17 cellular contexts compared by ENCODE assay signal in the genomic region with DNA sequence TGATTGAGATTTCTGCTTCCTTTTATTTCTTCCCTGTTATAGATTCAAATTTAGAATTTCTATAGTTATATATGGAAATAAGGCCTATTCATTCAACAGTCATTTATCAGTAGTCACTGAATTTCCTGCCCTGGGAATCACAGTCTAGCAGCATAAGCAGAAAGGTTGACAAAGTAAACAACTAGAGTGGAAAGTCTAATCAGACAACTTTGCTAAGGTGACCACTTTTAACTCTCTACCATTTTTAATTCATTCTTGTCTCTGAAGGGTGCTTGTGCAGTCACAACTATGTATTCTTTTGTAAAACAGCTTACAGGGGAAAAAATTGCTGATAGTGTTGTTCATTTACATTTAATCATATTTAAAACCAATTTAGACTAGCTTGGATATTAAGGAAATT.
DNase-seq lines count a peak whose midpoint lies in the region; ATAC-seq, FAIRE-seq and TF ChIP-seq lines count a peak whose summit lies in the region.
"Had no signal": no experiment of that assay in that cellular context is flagged by ENCODE, and none has a peak within 500 bp of the region (broad histone marks: within the 10 kb centered on the region; RNA-seq: fewer than 3 reads in every experiment).

No MANE protein-coding gene starts in this region.

- no peak for TF ChIP-seq CTCF in A549 (IDR thresholded peaks at IDR 0.05)

- no peaks in the 10 kb centered on the region for H3K36me3 ChIP-seq in small intestine (ENCODE audit: control insufficient read depth in 2 of 2, insufficient read depth in 2 of 2, low read length in 2 of 2)
- H3K36me3 ChIP-seq: BLaER1, MG63 had no signal

- DNase-seq in A549 (ENCODE audit: low read depth in 1 of 2, low spot score in 1 of 2) (peak in 1 of 2 experiments; percentile 34), M059J (ENCODE audit: low read depth) (peak; percentile 24), dermis blood vessel endothelial cell (peak; percentile 30), lung microvascular endothelial cell (ENCODE audit: low read depth in 2 of 2) (peak; percentile 7 to 78), small intestine (no peak), DMS79 (lab: John Stamatoyannopoulos, UW) (no peak), NCI-H2196 treated with DMSO at 0.1 percent for 48 hours (lab: John Stamatoyannopoulos, UW; ENCODE audit: unreplicated experiment) (no peak)
- no peak for DNase-seq in activated CD8-positive, alpha-beta memory T cell treated with anti-CD3 and anti-CD28 coated beads, Interleukin-2, amount 50 U/mL, for 4 hours
- DNase-seq: 8988T, DMS 273 treated with DMSO at 0.1 percent for 48 hours, H7, MG63, NCI-H1092, NCI-H187 had no signal

- POLR2A ChIA-PET in A549 (lab: Yijun Ruan, JAX) = no interaction called here

- no peak overlapping the region for H3K4me3 ChIP-seq in A549
- H3K4me3 ChIP-seq in small intestine (ENCODE audit: low read depth in 1 of 2, low read length in 2 of 2) = no peak overlapping the region
- H3K4me3 ChIP-seq: BLaER1, MG63 had no signal

- FAIRE-seq in A549 (lab: Jason Lieb, UNC) (no peak), small intestine (lab: Jason Lieb, UNC) (no peak)
- FAIRE-seq: GM19239 had no signal

- no peaks in the 10 kb centered on the region for H3K27me3 ChIP-seq in small intestine (ENCODE audit: control insufficient read depth in 2 of 2, insufficient read depth in 2 of 2, low read length in 2 of 2)
- H3K27me3 ChIP-seq: BLaER1, MG63 had no signal

- peak overlapping the region; percentile 49 to 72; a peak in 4 of 6 replicates for H3K27ac ChIP-seq in A549
- no peak overlapping the region for H3K27ac ChIP-seq in small intestine (ENCODE audit: low read depth in 1 of 2, low read length in 1 of 2)
- H3K27ac ChIP-seq: BLaER1, RWPE1 had no signal

- H3K4me2 ChIP-seq in A549 = peak overlapping the region; percentile 36
- H3K4me2 ChIP-seq: BLaER1 had no signal

- H3K9me3 ChIP-seq in A549 (no peaks in the 10 kb centered on the region), small intestine (ENCODE audit: control insufficient read depth, low read depth) (no peaks in the 10 kb centered on the region)
- H3K9me3 ChIP-seq: BLaER1, MG63 had no signal

- ATAC-seq in A549 = peak in 1 of 2 experiments; percentile 41; a peak in 3 of 6 replicates

- no peak for TF ChIP-seq POLR2A in A549 (IDR thresholded peaks at IDR 0.05; ENCODE audit: low read length)

- TF ChIP-seq RAD21 in A549 (conservative IDR thresholded peaks at IDR 0.05 in 1 of 2, IDR thresholded peaks at IDR 0.05 in 1 of 2) = no peak

- peaks cover 20% of the 10 kb centered on the region for H3K4me1 ChIP-seq in A549
- H3K4me1 ChIP-seq in small intestine (ENCODE audit: control insufficient read depth in 2 of 2, insufficient read depth in 1 of 2, low read depth in 1 of 2, low read length in 1 of 2) = no peaks in the 10 kb centered on the region
- H3K4me1 ChIP-seq: BLaER1 had no signal

- no peak for TF ChIP-seq EP300 in A549 (IDR thresholded peaks at IDR 0.05)

- CTCF ChIA-PET in A549 (lab: Yijun Ruan, JAX) = interaction anchor here (0.7 kb wide), 1 partner anchor 10 kb away, joined by 3 read pairs; no protein-coding TSS in a partner anchor

TF ChIP-seq in A549, 52 proteins besides CTCF, POLR2A, EP300 and RAD21:
- TF ChIP-seq MAFK (IDR thresholded peaks at IDR 0.05; ENCODE audit: partially characterized antibody) = peak; percentile 51
- TF ChIP-seq NFE2L2 (conservative IDR thresholded peaks at IDR 0.05; ENCODE audit: low read length) = no peak
TF ChIP-seq in A549: peak in this region for 1.

Comparison
In these comparisons a context has a peak if more than half of its experiments do, and no peak if none do; other contexts are left out.
1. DNase-seq: peak in M059J (single experiment), dermis blood vessel endothelial cell (single experiment) and lung microvascular endothelial cell (2 of 2); none in small intestine (single experiment), activated CD8-positive, alpha-beta memory T cell treated with anti-CD3 and anti-CD28 coated beads, Interleukin-2, amount 50 U/mL, for 4 hours (single experiment), DMS79 (single experiment) and NCI-H2196 treated with DMSO at 0.1 percent for 48 hours (single experiment).
2. H3K27ac ChIP-seq: peak in A549 (2 of 2); none in small intestine (0 of 2).